35 cellular contexts compared by ENCODE assay signal in the genomic region with DNA sequence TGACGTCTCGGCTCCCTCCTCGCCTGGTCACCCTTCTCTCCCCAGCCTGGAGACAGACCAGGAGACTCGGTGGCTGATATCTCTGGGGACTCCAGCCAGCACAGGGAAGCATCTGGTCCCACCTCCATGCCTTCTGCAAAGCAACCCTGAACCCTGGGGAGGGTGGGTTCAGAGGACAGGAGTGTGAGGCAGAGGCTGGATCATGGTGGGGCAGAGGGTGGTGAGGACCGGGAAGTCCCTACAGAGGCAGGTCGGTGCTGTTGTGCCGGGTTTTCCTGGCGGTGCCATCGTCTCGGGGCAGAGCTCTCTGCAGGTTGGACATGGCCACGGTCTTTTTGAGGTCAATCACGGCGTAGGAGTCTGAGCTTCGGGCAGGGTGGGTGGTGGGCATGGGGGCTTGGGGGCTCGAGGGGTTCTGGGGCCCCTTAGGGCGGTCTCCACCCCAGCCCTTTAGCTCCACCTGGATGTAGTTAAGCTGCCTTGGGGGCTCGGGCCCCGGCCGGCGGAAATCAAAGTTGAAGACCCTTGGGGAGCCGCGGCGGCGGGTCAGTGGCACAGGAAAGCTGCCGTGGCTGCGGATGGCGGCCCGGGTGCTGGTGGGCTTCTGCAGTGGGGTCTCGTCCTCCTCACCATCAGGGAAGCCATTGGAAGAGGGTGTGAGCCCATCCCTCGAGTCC. TPM values are rescaled to one million over a fixed set of nuclear protein-coding genes. Genes with fewer than 3 reads are reported as not detected.
"Had no signal": no experiment of that assay in that cellular context is flagged by ENCODE, and none has a peak within 500 bp of the region (broad histone marks: within the 10 kb centered on the region; RNA-seq: fewer than 3 reads in every experiment).

No MANE protein-coding gene starts in this region.

- H3K27me3 ChIP-seq: adrenal gland, body of pancreas, breast epithelium, Peyer's patch, SJCRH30 had no signal

- H3K4me3 Mint-ChIP-seq: activated CD4-positive, alpha-beta T cell treated with anti-CD3 and anti-CD28 coated beads, Interleukin-2, amount 10 ng/mL, durations not matched to agents 24 days and 14 days; activated CD8-positive, alpha-beta T cell treated with anti-CD3 and anti-CD28 coated beads, Interleukin-2, amount 10 ng/mL, durations not matched to agents 7 days and 5 days; activated naive CD4-positive, alpha-beta T cell treated with anti-CD3 and anti-CD28 coated beads for 36 hours; activated T-cell treated with anti-CD3 and anti-CD28 coated beads, Interleukin-2, amount 50 U/mL, for 24 hours had no signal

- H3K36me3 Mint-ChIP-seq: activated naive CD4-positive, alpha-beta T cell treated with anti-CD3 and anti-CD28 coated beads, Interleukin-2, amount 50 U/mL, for 72 hours had no signal

- H3K4me3 ChIP-seq: adrenal gland, body of pancreas, breast epithelium, K562, Peyer's patch, SJCRH30, SK-N-MC had no signal

- H3K27ac ChIP-seq: adrenal gland, body of pancreas, breast epithelium, Peyer's patch, SJCRH30, SK-N-MC, WERI-Rb-1 had no signal

- ATAC-seq: activated CD8-positive, alpha-beta T cell treated with anti-CD3 and anti-CD28 coated beads, Interleukin-2, amount 10 ng/mL, durations not matched to agents 7 days and 5 days; activated naive CD4-positive, alpha-beta T cell treated with anti-CD3 and anti-CD28 coated beads, Interleukin-2, amount 50 U/mL, for 72 hours; body of pancreas; K562; PC-3 had no signal

- H3K9me3 Mint-ChIP-seq: activated CD4-positive, alpha-beta T cell treated with anti-CD3 and anti-CD28 coated beads, Interleukin-2, amount 10 ng/mL, durations not matched to agents 24 days and 14 days; activated naive CD4-positive, alpha-beta T cell treated with anti-CD3 and anti-CD28 coated beads for 36 hours; activated naive CD4-positive, alpha-beta T cell treated with anti-CD3 and anti-CD28 coated beads, Interleukin-2, amount 50 U/mL, for 72 hours; activated T-cell treated with anti-CD3 and anti-CD28 coated beads, Interleukin-2, amount 50 U/mL, for 24 hours had no signal

- H3K4me1 ChIP-seq: Peyer's patch had no signal

- H3K27ac Mint-ChIP-seq: activated CD4-positive, alpha-beta T cell treated with anti-CD3 and anti-CD28 coated beads, Interleukin-2, amount 10 ng/mL, durations not matched to agents 24 days and 14 days; activated CD8-positive, alpha-beta T cell treated with anti-CD3 and anti-CD28 coated beads, Interleukin-2, amount 10 ng/mL, durations not matched to agents 7 days and 5 days; activated naive CD4-positive, alpha-beta T cell treated with anti-CD3 and anti-CD28 coated beads for 36 hours; activated T-cell treated with anti-CD3 and anti-CD28 coated beads, Interleukin-2, amount 50 U/mL, for 24 hours had no signal

- H3K9me3 ChIP-seq: adrenal gland, body of pancreas, breast epithelium, Peyer's patch, SJCRH30 had no signal

- H3K36me3 ChIP-seq: SJCRH30 had no signal

- H3K27me3 Mint-ChIP-seq: activated CD4-positive, alpha-beta T cell treated with anti-CD3 and anti-CD28 coated beads, Interleukin-2, amount 10 ng/mL, durations not matched to agents 24 days and 14 days; activated T-cell treated with anti-CD3 and anti-CD28 coated beads, Interleukin-2, amount 50 U/mL, for 24 hours had no signal

- DNase-seq: activated CD4-positive, alpha-beta T cell treated with anti-CD3 and anti-CD28 coated beads for 1 hour; activated CD4-positive, alpha-beta T cell treated with anti-CD3 and anti-CD28 coated beads, Interleukin-2, amount 10 ng/mL, durations not matched to agents 24 days and 14 days; activated CD4-positive, alpha-beta T cell treated with anti-CD3 and anti-CD28 coated beads, Interleukin-2, amount 50 U/mL, for 48 hours; activated CD4-positive, CD25-positive, alpha-beta regulatory T cell; activated CD8-positive, alpha-beta T cell treated with anti-CD3 and anti-CD28 coated beads, Interleukin-2, amount 10 ng/mL, durations not matched to agents 7 days and 5 days; activated gamma-delta T cell treated with Interleukin-2 at 50 U/mL for 16 hours; activated naive CD4-positive, alpha-beta T cell treated with anti-CD3 and anti-CD28 coated beads for 36 hours; activated T-cell treated with anti-CD3 and anti-CD28 coated beads, Interleukin-2, amount 50 U/mL, for 24 hours; adrenal gland; body of pancreas; NCI-H1092 treated with DMSO at 0.1 percent for 48 hours; NCI-H1417; NCI-H146; NCI-H187; NCI-H2029 treated with DMSO at 0.1 percent for 48 hours; NCI-H2107; NCI-H2171; NCI-H510A; NCI-H526; NCI-H748 treated with DMSO at 0.1 percent for 48 hours; NK-92 treated with Interleukin-12 subunit alpha and Interleukin-12 subunit beta, amount 100 ng/mL, for 24 hours; PC-3; Peyer's patch; RPMI8226; SJCRH30; T1000; WERI-Rb-1 had no signal

RNA-seq across cellular contexts. Expression of gene PRICKLE4, which starts 10.1 kb away (rescaled TPM):
- total RNA-seq: activated CD4-positive, alpha-beta T cell treated with anti-CD3 and anti-CD28 coated beads, Interleukin-2, amount 10 ng/mL, durations not matched to agents 24 days and 14 days; T-helper 2 cell treated with Interferon-gamma antibody and Interleukin-4, amounts not matched to agents 100 ng/mL and 5 ng/mL, for 36 hours had no signal

RNA-seq across cellular contexts. Expression of gene PGC, which starts 23.3 kb away (rescaled TPM):
- total RNA-seq: activated CD4-positive, alpha-beta T cell treated with anti-CD3 and anti-CD28 coated beads, Interleukin-2, amount 10 ng/mL, durations not matched to agents 24 days and 14 days; activated CD8-positive, alpha-beta T cell treated with anti-CD3 and anti-CD28 coated beads, Interleukin-2, amount 10 ng/mL, durations not matched to agents 7 days and 5 days; activated naive CD4-positive, alpha-beta T cell treated with anti-CD3 and anti-CD28 coated beads for 36 hours; activated naive CD4-positive, alpha-beta T cell treated with anti-CD3 and anti-CD28 coated beads, Interleukin-2, amount 50 U/mL, for 72 hours; astrocyte; M059J; PC-3; Peyer's patch; SJCRH30; T-helper 1 cell treated with Interleukin-12 subunit alpha and Interleukin-12 subunit beta and Interleukin-4 antibody, amounts not matched to agents 30 ng/mL and 1 ng/mL, for 36 hours; T-helper 2 cell treated with Interferon-gamma antibody and Interleukin-4, amounts not matched to agents 100 ng/mL and 5 ng/mL, for 36 hours had no signal
